17 cellular contexts compared by ENCODE assay signal in genomic region chr12:26800858-26801257, GRCh38.
"Had no signal": no experiment of that assay in that cellular context is flagged by ENCODE, and none has a peak within 500 bp of the region (broad histone marks: within the 10 kb centered on the region; RNA-seq: fewer than 3 reads in every experiment).

No MANE protein-coding gene starts in this region.

- H3K36me3 ChIP-seq: heart left ventricle, neutrophil had no signal

- ATAC-seq: effector memory CD8-positive, alpha-beta T cell; heart left ventricle; left colon; left ventricle myocardium superior; naive thymus-derived CD4-positive, alpha-beta T cell; sciatic nerve; stimulated activated naive B cell treated with anti-CD40 and anti-IgM and Interleukin-4, amounts not matched to agents 10 μg/mL and 1 μg/mL and 100 μg/mL, for 72 hours had no signal

- H3K27ac ChIP-seq: heart left ventricle, neutrophil, spleen had no signal

- H3K27ac Mint-ChIP-seq: nephron progenitor cell; stimulated activated naive B cell treated with anti-CD40 and anti-IgM and Interleukin-4, amounts not matched to agents 10 μg/mL and 1 μg/mL and 100 μg/mL, for 72 hours; type B pancreatic cell had no signal

- H3K27me3 ChIP-seq: heart left ventricle, neutrophil, spleen had no signal

- H3K9me3 Mint-ChIP-seq: effector memory CD8-positive, alpha-beta T cell; naive thymus-derived CD4-positive, alpha-beta T cell; nephron progenitor cell had no signal

- H3K4me3 ChIP-seq: heart left ventricle, lung, spleen had no signal

- H3K9me3 ChIP-seq: heart left ventricle, neutrophil, spleen had no signal

- DNase-seq: effector memory CD8-positive, alpha-beta T cell; foreskin melanocyte; heart left ventricle; hippocampal formation; left colon; left ventricle myocardium superior; naive thymus-derived CD4-positive, alpha-beta T cell; nephron progenitor cell; spleen; stimulated activated CD4-positive, alpha-beta T cell treated with anti-CD3 and anti-CD28 coated beads, Interleukin-15, amount 100 ng/mL, for 24 hours; stimulated activated CD4-positive, alpha-beta T cell treated with anti-CD3 and anti-CD28 coated beads, Interleukin-1b, Interleukin-23, amount 100 ng/mL, for 48 hours; stimulated activated CD4-positive, alpha-beta T cell treated with anti-CD3 and anti-CD28 coated beads, Interleukin-4, amount 100 ng/mL, for 24 hours; stimulated activated naive B cell treated with anti-CD40 and anti-IgM and Interleukin-4, amounts not matched to agents 10 μg/mL and 1 μg/mL and 100 μg/mL, for 72 hours had no signal

- H3K4me3 Mint-ChIP-seq: effector memory CD8-positive, alpha-beta T cell; naive thymus-derived CD4-positive, alpha-beta T cell; nephron progenitor cell; stimulated activated naive B cell treated with anti-CD40 and anti-IgM and Interleukin-4, amounts not matched to agents 10 μg/mL and 1 μg/mL and 100 μg/mL, for 72 hours; type B pancreatic cell had no signal

- H3K27me3 Mint-ChIP-seq: effector memory CD8-positive, alpha-beta T cell; naive thymus-derived CD4-positive, alpha-beta T cell; stimulated activated naive B cell treated with anti-CD40 and anti-IgM and Interleukin-4, amounts not matched to agents 10 μg/mL and 1 μg/mL and 100 μg/mL, for 72 hours; type B pancreatic cell had no signal
